In genomic region chr16:29973384-29974246, GRCh38 we compare ENCODE assay signal across 8 cellular contexts. TPM values are rescaled to one million over a fixed set of nuclear protein-coding genes. Genes with fewer than 3 reads are reported as not detected.
DNase-seq lines count a peak whose midpoint lies in the region; ATAC-seq and TF ChIP-seq lines count a peak whose summit lies in the region.

Gene TAOK2 (plus strand): TSS chr16:29973868. CDS start chr16:29977773, 3,905 bp downstream.

- H3K9me3 Mint-ChIP-seq in activated T-cell treated with anti-CD3 and anti-CD28 coated beads, Interleukin-2, amount 50 U/mL, for 4 hours, result no peaks in the 10 kb centered on the region

- ATAC-seq in GM21786 (IDR thresholded peaks at IDR 0.05; ENCODE audit: unreplicated experiment), result peak; percentile 93
- peak; percentile 99 for ATAC-seq in activated T-cell treated with anti-CD3 and anti-CD28 coated beads, Interleukin-2, amount 50 U/mL, for 4 hours

- H3K27ac ChIP-seq in KOPT-K1 (ENCODE audit: low read depth, low read length, poor library complexity, severe bottlenecking), result peak within 1 kb of the TSS; percentile 82
- peak within 1 kb of the TSS; percentile 86 to 92 (median 88) for H3K27ac ChIP-seq in Peyer's patch
- peak within 1 kb of the TSS; percentile 77 to 96 for H3K27ac ChIP-seq in esophagus (ENCODE audit: low read depth in 2 of 2, low read length in 1 of 2)
- peak within 1 kb of the TSS; percentile 95 for H3K27ac ChIP-seq in muscle layer of colon (ENCODE audit: low read depth, low read length)

- H3K4me1 Mint-ChIP-seq in activated T-cell treated with anti-CD3 and anti-CD28 coated beads, Interleukin-2, amount 50 U/mL, for 4 hours (ENCODE audit: low read depth), result peaks cover 32% of the 10 kb centered on the region

- peak; percentile 82 to 83 for TF ChIP-seq POLR2A in Peyer's patch (IDR thresholded peaks at IDR 0.05)

- peak in 1 of 6 experiments; percentile 3 for TF ChIP-seq CTCF in Peyer's patch (IDR thresholded peaks at IDR 0.05)

- peaks cover 0 to 38% (median 12%) of the 10 kb centered on the region in 4 donors for H3K4me1 ChIP-seq in Peyer's patch
- H3K4me1 ChIP-seq in esophagus (ENCODE audit: control insufficient read depth in 2 of 2, insufficient read depth in 2 of 2, low read length in 1 of 2), result peaks cover 10 to 16% of the 10 kb centered on the region in 2 donors
- H3K4me1 ChIP-seq in muscle layer of colon (ENCODE audit: insufficient read depth, low read length), result peaks cover 27% of the 10 kb centered on the region

- peak; percentile 95 for DNase-seq in DMS79 treated with DMSO at 0.1 percent for 48 hours (lab: John Stamatoyannopoulos, UW)
- peak; percentile 95 to 99 (median 97) for DNase-seq in Peyer's patch
- DNase-seq in activated T-cell treated with anti-CD3 and anti-CD28 coated beads, Interleukin-2, amount 50 U/mL, for 4 hours, result peak; percentile 90
- DNase-seq in stimulated activated CD8-positive, alpha-beta memory T cell treated with anti-CD3 and anti-CD28 coated beads, Interleukin-7, amount 100 ng/mL, for 1 hour (ENCODE audit: low read depth in 2 of 2), result peak; percentile 81 to 87

- peaks cover 11% of the 10 kb centered on the region for H3K36me3 Mint-ChIP-seq in activated T-cell treated with anti-CD3 and anti-CD28 coated beads, Interleukin-2, amount 50 U/mL, for 4 hours (ENCODE audit: insufficient read depth)

- H3K4me3 ChIP-seq in Peyer's patch (peak within 1 kb of the TSS; percentile 72 to 96 (median 91)), esophagus (ENCODE audit: low read depth in 1 of 2, low read length in 2 of 2) (peak within 1 kb of the TSS; percentile 64 to 94), muscle layer of colon (ENCODE audit: low read depth in 1 of 2, low read length in 2 of 2) (peak within 1 kb of the TSS; percentile 95 to 97)

- H3K27me3 ChIP-seq in Peyer's patch, result no peaks in the 10 kb centered on the region
- H3K27me3 ChIP-seq in esophagus (ENCODE audit: control insufficient read depth in 1 of 2, insufficient read depth in 2 of 2, low read length in 2 of 2), result no peaks in the 10 kb centered on the region
- H3K27me3 ChIP-seq in muscle layer of colon (ENCODE audit: control insufficient read depth in 1 of 2, insufficient read depth in 2 of 2, low read length in 2 of 2), result no peaks in the 10 kb centered on the region

- H3K9me3 ChIP-seq in KOPT-K1 (ENCODE audit: insufficient read depth, low read length, poor library complexity, severe bottlenecking) (no peaks in the 10 kb centered on the region), Peyer's patch (no peaks in the 10 kb centered on the region), esophagus (ENCODE audit: control insufficient read depth in 2 of 2, insufficient read depth in 1 of 2, low read depth in 1 of 2, low read length in 1 of 2) (no peaks in the 10 kb centered on the region), muscle layer of colon (ENCODE audit: low read length) (no peaks in the 10 kb centered on the region)

- peak within 1 kb of the TSS; percentile 95 for H3K4me3 Mint-ChIP-seq in activated T-cell treated with anti-CD3 and anti-CD28 coated beads, Interleukin-2, amount 50 U/mL, for 4 hours

- no peaks in the 10 kb centered on the region for H3K27me3 Mint-ChIP-seq in activated T-cell treated with anti-CD3 and anti-CD28 coated beads, Interleukin-2, amount 50 U/mL, for 4 hours (ENCODE audit: low read depth)

- H3K9ac ChIP-seq in muscle layer of colon (ENCODE audit: low read length), result peak within 1 kb of the TSS; percentile 98

- H3K36me3 ChIP-seq in KOPT-K1 (ENCODE audit: insufficient read depth, low read length), result peaks cover 20% of the 10 kb centered on the region
- H3K36me3 ChIP-seq in Peyer's patch, result peaks cover 0 to 31% (median 0%) of the 10 kb centered on the region in 3 donors
- peaks cover 10 to 11% of the 10 kb centered on the region in 2 donors for H3K36me3 ChIP-seq in esophagus (ENCODE audit: control insufficient read depth in 2 of 2, insufficient read depth in 2 of 2, low read length in 1 of 2)
- H3K36me3 ChIP-seq in muscle layer of colon (ENCODE audit: insufficient read depth, low read length), result peaks cover 27% of the 10 kb centered on the region

- WGBS in esophagus, 2 donors, result 4% methylated on average over 70 to 75 of the region's 75 CpGs

RNA-seq across cellular contexts. Expression of gene TAOK2, which starts in this region (rescaled TPM):
- total RNA-seq in Peyer's patch, result 100 to 1,000 TPM in 1 of 4 donors, 10 to 100 TPM in 3; 78.1 to 123 (median 90.9) TPM
- 10 to 100 TPM; 34.9 to 37.9 (median 37.8) TPM for total RNA-seq in activated T-cell treated with anti-CD3 and anti-CD28 coated beads, Interleukin-2, amount 50 U/mL, for 4 hours
- polyA plus RNA-seq in esophagus, result 10 to 100 TPM; 15.6 to 30.2 TPM

Comparison
In these comparisons a context has a peak if more than half of its experiments do, and no peak if none do; other contexts are left out.
1. Peak in every context shown above with its lines: DNase-seq, ATAC-seq, H3K4me3 ChIP-seq and H3K27ac ChIP-seq.